In genomic region chr3:146153429-146153828, GRCh38 we compare ENCODE assay signal across 26 cellular contexts. TPM values are rescaled to one million over a fixed set of nuclear protein-coding genes. Genes with fewer than 3 reads are reported as not detected.
DNase-seq lines count a peak whose midpoint lies in the region; ATAC-seq and TF ChIP-seq lines count a peak whose summit lies in the region.
"Had no signal": no experiment of that assay in that cellular context is flagged by ENCODE, and none has a peak within 500 bp of the region (broad histone marks: within the 10 kb centered on the region; RNA-seq: fewer than 3 reads in every experiment).

No MANE protein-coding gene starts in this region.

- no peak overlapping the region for H3K14ac ChIP-seq in mesenchymal stem cell (ENCODE audit: low read length in 2 of 2)

- H3K4me3 ChIP-seq in ascending aorta, result peak overlapping the region in 1 of 2 donors; percentile 49
- no peak overlapping the region for H3K4me3 ChIP-seq in mesenchymal stem cell (ENCODE audit: insufficient read depth in 1 of 2, low read depth in 1 of 2, low read length in 2 of 2)
- H3K4me3 ChIP-seq in skeletal muscle satellite cell (ENCODE audit: low read length), result no peak overlapping the region
- H3K4me3 ChIP-seq: K562, SK-N-MC had no signal

- H3K27me3 Mint-ChIP-seq in stimulated activated naive B cell treated with anti-CD40 and anti-IgM and Interleukin-4, amounts not matched to agents 10 μg/mL and 1 μg/mL and 100 μg/mL, for 72 hours, result no peaks in the 10 kb centered on the region

- in situ Hi-C loops in Caki2 (cut with HindIII; ENCODE audit: low pct_unique_long_range_greater_than_20kb, low sequenced_read_pairs) (no loop called here), GM13976 (cut with MboI; ENCODE audit: low sequenced_read_pairs, unreplicated experiment) (no loop called here)

- no peak overlapping the region for H2BK5ac ChIP-seq in mesenchymal stem cell (ENCODE audit: low read depth, low read length, poor library complexity, severe bottlenecking)

- H3K4me2 ChIP-seq in mesenchymal stem cell (ENCODE audit: low read length, poor library complexity, severe bottlenecking) (peak overlapping the region; percentile 16), skeletal muscle satellite cell (ENCODE audit: low read length) (peak overlapping the region; percentile 20)

- peak overlapping the region in 1 of 2 experiments; percentile 21 for H3K18ac ChIP-seq in mesenchymal stem cell (ENCODE audit: low read depth in 1 of 2, low read length in 2 of 2)

- H2BK12ac ChIP-seq in mesenchymal stem cell (ENCODE audit: low read length in 2 of 2), result no peak overlapping the region

- intact Hi-C loops in ascending aorta (cut with DNase I), result loop anchor here (5.0 kb wide), 1 partner anchor 34 kb away; no protein-coding TSS in a partner anchor

- H3K27me3 ChIP-seq in ascending aorta (no peaks in the 10 kb centered on the region), mesenchymal stem cell (ENCODE audit: control insufficient read depth in 1 of 2, insufficient read depth in 1 of 2, low read length in 2 of 2) (no peaks in the 10 kb centered on the region), skeletal muscle satellite cell (ENCODE audit: control insufficient read depth, insufficient read depth, low read length) (no peaks in the 10 kb centered on the region)

- H3K36me3 Mint-ChIP-seq in stimulated activated naive B cell treated with anti-CD40 and anti-IgM and Interleukin-4, amounts not matched to agents 10 μg/mL and 1 μg/mL and 100 μg/mL, for 72 hours, result no peaks in the 10 kb centered on the region
- H3K36me3 Mint-ChIP-seq: activated naive CD4-positive, alpha-beta T cell treated with anti-CD3 and anti-CD28 coated beads, Interleukin-2, amount 50 U/mL, for 72 hours; memory B cell had no signal

- peaks cover 7 to 32% of the 10 kb centered on the region in 2 donors for H3K4me1 ChIP-seq in ascending aorta
- peaks cover 10% of the 10 kb centered on the region for H3K4me1 ChIP-seq in mesenchymal stem cell (ENCODE audit: control insufficient read depth, insufficient read depth, low read depth, low read length)
- H3K4me1 ChIP-seq in skeletal muscle satellite cell (ENCODE audit: control insufficient read depth, insufficient read depth, low read length), result peaks cover 30% of the 10 kb centered on the region

- ATAC-seq in stimulated activated naive B cell treated with anti-CD40 and anti-IgM and Interleukin-4, amounts not matched to agents 10 μg/mL and 1 μg/mL and 100 μg/mL, for 72 hours (replicated peaks), result no peak
- ATAC-seq: activated naive CD4-positive, alpha-beta T cell treated with anti-CD3 and anti-CD28 coated beads, Interleukin-2, amount 50 U/mL, for 72 hours; activated T-helper 17 cell treated with anti-CD3 and anti-CD28 coated beads, Interleukin-2, amount 50 U/mL, for 72 hours; esophagus mucosa; K562; stimulated activated naive CD8-positive, alpha-beta T cell treated with anti-CD3 and anti-CD28 coated beads, Interleukin-15, amount 100 ng/mL, for 72 hours had no signal

- no peak overlapping the region for H3K4ac ChIP-seq in mesenchymal stem cell (ENCODE audit: low read depth in 1 of 2, low read length in 2 of 2)

- no peak overlapping the region for H3K27ac Mint-ChIP-seq in stimulated activated naive B cell treated with anti-CD40 and anti-IgM and Interleukin-4, amounts not matched to agents 10 μg/mL and 1 μg/mL and 100 μg/mL, for 72 hours
- H3K27ac Mint-ChIP-seq: activated naive CD4-positive, alpha-beta T cell treated with anti-CD3 and anti-CD28 coated beads, Interleukin-2, amount 50 U/mL, for 72 hours; activated T-helper 17 cell treated with anti-CD3 and anti-CD28 coated beads, Interleukin-2, amount 50 U/mL, for 72 hours; memory B cell; stimulated activated naive CD8-positive, alpha-beta T cell treated with anti-CD3 and anti-CD28 coated beads, Interleukin-15, amount 100 ng/mL, for 72 hours had no signal

- H3K9ac ChIP-seq in mesenchymal stem cell (ENCODE audit: low read length) (no peak overlapping the region), skeletal muscle satellite cell (ENCODE audit: low read depth, low read length) (no peak overlapping the region)

- no peak overlapping the region for H3K4me3 Mint-ChIP-seq in stimulated activated naive B cell treated with anti-CD40 and anti-IgM and Interleukin-4, amounts not matched to agents 10 μg/mL and 1 μg/mL and 100 μg/mL, for 72 hours
- H3K4me3 Mint-ChIP-seq: activated T-helper 17 cell treated with anti-CD3 and anti-CD28 coated beads, Interleukin-2, amount 50 U/mL, for 72 hours; memory B cell; stimulated activated naive CD8-positive, alpha-beta T cell treated with anti-CD3 and anti-CD28 coated beads, Interleukin-15, amount 100 ng/mL, for 72 hours had no signal

- H4K91ac ChIP-seq in mesenchymal stem cell (ENCODE audit: low read length), result no peak overlapping the region

- H3K27ac ChIP-seq in ascending aorta (peak overlapping the region; percentile 67 to 79), mesenchymal stem cell (ENCODE audit: low read length, poor library complexity, severe bottlenecking) (peak overlapping the region; percentile 95)
- H3K27ac ChIP-seq: VCaP had no signal

- no peaks in the 10 kb centered on the region for H3K9me3 Mint-ChIP-seq in stimulated activated naive B cell treated with anti-CD40 and anti-IgM and Interleukin-4, amounts not matched to agents 10 μg/mL and 1 μg/mL and 100 μg/mL, for 72 hours
- H3K9me3 Mint-ChIP-seq: activated naive CD4-positive, alpha-beta T cell treated with anti-CD3 and anti-CD28 coated beads, Interleukin-2, amount 50 U/mL, for 72 hours; activated T-helper 17 cell treated with anti-CD3 and anti-CD28 coated beads, Interleukin-2, amount 50 U/mL, for 72 hours; memory B cell; stimulated activated naive CD8-positive, alpha-beta T cell treated with anti-CD3 and anti-CD28 coated beads, Interleukin-15, amount 100 ng/mL, for 72 hours had no signal

- peak overlapping the region; percentile 61 for H2BK120ac ChIP-seq in mesenchymal stem cell (ENCODE audit: low read depth, low read length)

- 93% methylated on average over 1 of the region's 4 CpGs for WGBS in mesenchymal stem cell

- no peaks in the 10 kb centered on the region for H3K9me3 ChIP-seq in ascending aorta
- H3K9me3 ChIP-seq in mesenchymal stem cell (ENCODE audit: control insufficient read depth, low read length), result no peaks in the 10 kb centered on the region
- no peaks in the 10 kb centered on the region for H3K9me3 ChIP-seq in skeletal muscle satellite cell (replicated peaks; ENCODE audit: low read length)

- H3K23ac ChIP-seq in mesenchymal stem cell (ENCODE audit: low read length in 2 of 2), result no peak overlapping the region

- no peak overlapping the region for H4K8ac ChIP-seq in mesenchymal stem cell (ENCODE audit: low read length)

- peaks cover 0 to 4% of the 10 kb centered on the region in 2 donors for H3K36me3 ChIP-seq in ascending aorta
- peaks cover 0 to 6% of the 10 kb centered on the region in 2 experiments for H3K36me3 ChIP-seq in mesenchymal stem cell (ENCODE audit: control insufficient read depth in 1 of 2, insufficient read depth in 2 of 2, low read depth in 1 of 2, low read length in 2 of 2)
- peaks cover 37% of the 10 kb centered on the region for H3K36me3 ChIP-seq in skeletal muscle satellite cell (ENCODE audit: insufficient read depth, low read length)

- peak overlapping the region; percentile 78 for H2AK5ac ChIP-seq in mesenchymal stem cell (ENCODE audit: low read length, severe bottlenecking)

- TF ChIP-seq CTCF in ascending aorta (IDR thresholded peaks at IDR 0.05) (no peak), GM13976 (IDR thresholded peaks at IDR 0.05; ENCODE audit: borderline replicate concordance, control extremely low read depth, extremely low read depth, insufficient read depth, missing control alignments) (no peak)

- no peak overlapping the region for H2BK15ac ChIP-seq in mesenchymal stem cell (ENCODE audit: low read depth, poor library complexity, severe bottlenecking)

- no peak overlapping the region for H2AFZ ChIP-seq in mesenchymal stem cell (ENCODE audit: low read depth, low read length)

- peaks cover 6% of the 10 kb centered on the region for H3K79me1 ChIP-seq in mesenchymal stem cell (replicated peaks; ENCODE audit: low read length, poor library complexity, severe bottlenecking)

- DNase-seq in Caki2 (ENCODE audit: low read depth) (peak; percentile 35), ascending aorta (ENCODE audit: low spot score in 2 of 2) (no peak), mesenchymal stem cell (no peak), RKO (ENCODE audit: low spot score) (no peak), GM13976 (ENCODE audit: low spot score) (no peak), OCI-M1 (lab: John Stamatoyannopoulos, UW) (no peak)
- DNase-seq in stimulated activated naive B cell treated with anti-CD40 and anti-IgM and Interleukin-4, amounts not matched to agents 10 μg/mL and 1 μg/mL and 100 μg/mL, for 72 hours, result no peak
- DNase-seq: activated CD4-positive, alpha-beta T cell treated with anti-CD3 and anti-CD28 coated beads, Interleukin-2, amount 50 U/mL, for 1 hour; effector CD8-positive, alpha-beta T cell; H7; MM.1S; NCI-H1417 treated with DMSO at 0.1 percent for 48 hours; NCI-H2107; NCI-H446 treated with DMSO at 0.1 percent for 48 hours; NK-92 treated with Interleukin-12 subunit alpha and Interleukin-12 subunit beta, amount 100 ng/mL, for 24 hours; stimulated activated CD4-positive, alpha-beta T cell treated with anti-CD3 and anti-CD28 coated beads, Interleukin-12 subunit alpha, Interleukin-12 subunit beta, amount 100 ng/mL, for 4 hours; stimulated activated naive CD8-positive, alpha-beta T cell treated with anti-CD3 and anti-CD28 coated beads, Interleukin-15, amount 100 ng/mL, for 72 hours; T-helper 2 cell had no signal

- H3K4me1 Mint-ChIP-seq in stimulated activated naive B cell treated with anti-CD40 and anti-IgM and Interleukin-4, amounts not matched to agents 10 μg/mL and 1 μg/mL and 100 μg/mL, for 72 hours, result no peaks in the 10 kb centered on the region
- H3K4me1 Mint-ChIP-seq: activated T-helper 17 cell treated with anti-CD3 and anti-CD28 coated beads, Interleukin-2, amount 50 U/mL, for 72 hours; memory B cell; stimulated activated naive CD8-positive, alpha-beta T cell treated with anti-CD3 and anti-CD28 coated beads, Interleukin-15, amount 100 ng/mL, for 72 hours had no signal

RNA-seq across cellular contexts. Expression of gene PLOD2, which starts 7.6 kb away (rescaled TPM):
- total RNA-seq in Caki2 (2014; rRNA removed; shearing (Covaris generic); ENCODE audit: low replicate concordance), result 119 and 120 TPM in 2 replicates
- total RNA-seq in ascending aorta, result 41.3 TPM
- 154 TPM for polyA plus RNA-seq in mesenchymal stem cell (2013, experiment 1 of 2)
- 161 TPM for polyA plus RNA-seq in mesenchymal stem cell (2013, experiment 2 of 2)
- 367 and 428 TPM in 2 replicates for total RNA-seq in skeletal muscle satellite cell (2012; rRNA removed)
